Comparison of ENCODE assay signal across 8 cellular contexts in the genomic region with DNA sequence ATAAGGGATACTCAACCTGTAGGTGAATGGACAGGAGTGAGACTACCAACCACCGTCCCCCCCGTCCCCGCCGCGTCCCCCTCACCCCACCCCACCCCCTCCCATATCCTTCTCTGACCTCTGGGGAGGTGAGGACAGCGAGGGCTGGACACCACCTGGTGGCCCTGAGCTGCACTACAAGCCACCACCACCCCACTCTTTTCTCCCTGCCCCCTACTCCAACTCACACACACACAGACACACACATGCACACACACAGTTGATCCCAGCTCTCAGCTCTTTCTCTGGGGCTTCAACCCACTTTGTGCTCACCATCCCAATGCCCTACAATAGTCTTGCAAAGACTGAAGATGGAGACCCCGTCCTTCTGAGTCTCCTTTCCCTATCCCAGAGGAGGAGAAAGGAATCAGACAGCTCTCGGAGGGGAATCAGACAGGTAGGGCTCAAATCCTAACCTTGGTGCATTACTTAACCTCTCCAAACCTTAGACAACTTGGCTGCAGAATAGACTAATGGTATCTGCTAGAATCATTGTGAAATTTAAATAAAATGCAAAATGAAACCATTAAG.
DNase-seq lines count a peak whose midpoint lies in the region; ATAC-seq and TF ChIP-seq lines count a peak whose summit lies in the region.

No MANE protein-coding gene starts in this region.

- no peaks in the 10 kb centered on the region for H3K9me3 ChIP-seq in NT2/D1 (ENCODE audit: insufficient read depth, low read length)

- H3K9ac ChIP-seq in NT2/D1 (ENCODE audit: insufficient read length, low read depth): no peak overlapping the region

- H3K36me3 ChIP-seq in NT2/D1 (ENCODE audit: insufficient read depth, insufficient read length, low read length): no peaks in the 10 kb centered on the region

- H3K27me3 ChIP-seq in NT2/D1 (ENCODE audit: insufficient read depth, insufficient read length): no peaks in the 10 kb centered on the region

- DNase-seq in AG08396 (ENCODE audit: low spot score) (peak; percentile 71), GM12865 (ENCODE audit: low read depth) (peak; percentile 36), NT2/D1 (ENCODE audit: low read depth, low spot score) (peak; percentile 59), cardiac fibroblast (ENCODE audit: low read depth in 2 of 2) (peak; percentile 51 to 53), lung microvascular endothelial cell (ENCODE audit: low read depth in 2 of 2) (peak; percentile 53 to 72), NCI-H524 treated with DMSO at 0.1 percent for 48 hours (lab: John Stamatoyannopoulos, UW) (no peak)

- TF ChIP-seq CTCF in GM12865 (IDR thresholded peaks at IDR 0.05; ENCODE audit: insufficient read depth, low read depth, low read length, missing control alignments): peak; percentile 57
- TF ChIP-seq CTCF in cardiac fibroblast (IDR thresholded peaks at IDR 0.05; ENCODE audit: low read depth, low read length): peak; percentile 67

- H3K4me1 ChIP-seq in NT2/D1 (ENCODE audit: insufficient read depth, insufficient read length): peaks cover 2% of the 10 kb centered on the region

- H3K4me3 ChIP-seq in GM12865 (ENCODE audit: low read depth, low read length): no peak overlapping the region
- no peak overlapping the region for H3K4me3 ChIP-seq in NT2/D1 (ENCODE audit: insufficient read length, low read depth)
- no peak overlapping the region for H3K4me3 ChIP-seq in cardiac fibroblast (replicated peaks in 1 of 2; ENCODE audit: low read depth in 2 of 2, low read length in 2 of 2)

- ATAC-seq in GM21360 (IDR thresholded peaks at IDR 0.05; ENCODE audit: unreplicated experiment) (no peak), GM18909 (IDR thresholded peaks at IDR 0.05; ENCODE audit: poor library complexity, unreplicated experiment) (no peak)
